Comparison of ENCODE assay signal across 8 cellular contexts in genomic region chr9:96619491-96620154, GRCh38. TPM values are rescaled to one million over a fixed set of nuclear protein-coding genes. Genes with fewer than 3 reads are reported as not detected.
DNase-seq lines count a peak whose midpoint lies in the region; ATAC-seq, FAIRE-seq and TF ChIP-seq lines count a peak whose summit lies in the region.

TSS of gene CDC14B (minus strand) at chr9:96619843. CDS start at chr9:96619378, 465 bp downstream.

- H3K9me3 ChIP-seq in Peyer's patch (no peaks in the 10 kb centered on the region), fibroblast of lung (ENCODE audit: control insufficient read depth, insufficient read depth, low read depth, low read length) (no peaks in the 10 kb centered on the region), muscle layer of duodenum (ENCODE audit: control insufficient read depth in 1 of 2, low read length in 2 of 2) (no peaks in the 10 kb centered on the region)

- peaks cover 0 to 8% (median 0%) of the 10 kb centered on the region in 4 donors for H3K4me1 ChIP-seq in Peyer's patch
- no peaks in the 10 kb centered on the region for H3K4me1 ChIP-seq in fibroblast of lung (ENCODE audit: control insufficient read depth, extremely low read depth, insufficient read depth, low read length)
- peaks cover 3 to 7% of the 10 kb centered on the region in 2 donors for H3K4me1 ChIP-seq in muscle layer of duodenum (ENCODE audit: control insufficient read depth in 1 of 2, insufficient read depth in 2 of 2, low read length in 2 of 2)

- peaks cover 17% of the 10 kb centered on the region for H3K27me3 Mint-ChIP-seq in activated T-helper 17 cell treated with anti-CD3 and anti-CD28 coated beads, Interleukin-2, amount 50 U/mL, for 72 hours

- no peaks in the 10 kb centered on the region for H4K20me1 ChIP-seq in fibroblast of lung (ENCODE audit: control insufficient read depth, extremely low read depth, insufficient read depth, low read length)

- H3K4me2 ChIP-seq in fibroblast of lung (ENCODE audit: extremely low read depth, insufficient read depth, low read length), result peak within 1 kb of the TSS; percentile 72

- H3K4me3 Mint-ChIP-seq in activated T-helper 17 cell treated with anti-CD3 and anti-CD28 coated beads, Interleukin-2, amount 50 U/mL, for 72 hours, result peak within 1 kb of the TSS; percentile 53

- peaks cover 15% of the 10 kb centered on the region for H3K79me2 ChIP-seq in fibroblast of lung (ENCODE audit: control insufficient read depth, insufficient read depth, low read length)

- TF ChIP-seq CTCF in Peyer's patch (IDR thresholded peaks at IDR 0.05) (peak in 3 of 6 experiments; percentile 21 to 49 (median 34)), fibroblast of lung (conservative IDR thresholded peaks at IDR 0.05 in 1 of 2, IDR thresholded peaks at IDR 0.05 in 1 of 2; ENCODE audit: low read depth in 1 of 2, low read length in 2 of 2) (peak in 1 of 2 donors; percentile 7)

- H3K9me3 Mint-ChIP-seq in activated T-helper 17 cell treated with anti-CD3 and anti-CD28 coated beads, Interleukin-2, amount 50 U/mL, for 72 hours, result no peaks in the 10 kb centered on the region

- H3K4me3 ChIP-seq in GM08714 (ENCODE audit: low read length), result peak within 1 kb of the TSS; percentile 51; the same call in 1 of the 2 replicates
- peak within 1 kb of the TSS; percentile 51 to 91 (median 70) for H3K4me3 ChIP-seq in Peyer's patch
- H3K4me3 ChIP-seq in fibroblast of lung (replicated peaks in 1 of 4; ENCODE audit: control extremely low read depth in 1 of 4, insufficient read depth in 1 of 4, low read depth in 3 of 4, low read length in 4 of 4), result peak within 1 kb of the TSS; percentile 42 to 80 (median 69)
- peak within 1 kb of the TSS; percentile 56 to 75 for H3K4me3 ChIP-seq in muscle layer of duodenum (ENCODE audit: low read depth in 1 of 2, low read length in 2 of 2)

- peak; percentile 84 for ATAC-seq in activated T-helper 17 cell treated with anti-CD3 and anti-CD28 coated beads, Interleukin-2, amount 50 U/mL, for 72 hours (replicated peaks)
- ATAC-seq in GM18873 (IDR thresholded peaks at IDR 0.05; ENCODE audit: low FRiP score, unreplicated experiment), result no peak

- H3K27me3 ChIP-seq in Peyer's patch, result no peaks in the 10 kb centered on the region
- no peaks in the 10 kb centered on the region for H3K27me3 ChIP-seq in fibroblast of lung (ENCODE audit: control insufficient read depth, insufficient read depth, low read length)
- no peaks in the 10 kb centered on the region for H3K27me3 ChIP-seq in muscle layer of duodenum (ENCODE audit: low read depth, low read length)

- no peaks in the 10 kb centered on the region for H3K4me1 Mint-ChIP-seq in activated T-helper 17 cell treated with anti-CD3 and anti-CD28 coated beads, Interleukin-2, amount 50 U/mL, for 72 hours

- H2AFZ ChIP-seq in fibroblast of lung (ENCODE audit: low read length), result peak within 1 kb of the TSS; percentile 36

- H3K36me3 ChIP-seq in Peyer's patch (no peaks in the 10 kb centered on the region), fibroblast of lung (ENCODE audit: control insufficient read depth, insufficient read depth, low read length) (no peaks in the 10 kb centered on the region), muscle layer of duodenum (ENCODE audit: control insufficient read depth in 1 of 2, insufficient read depth in 2 of 2, low read length in 2 of 2) (no peaks in the 10 kb centered on the region)

- no peak within 1 kb of the TSS for H3K27ac Mint-ChIP-seq in activated T-helper 17 cell treated with anti-CD3 and anti-CD28 coated beads, Interleukin-2, amount 50 U/mL, for 72 hours

- DNase-seq in HTR-8/SVneo (ENCODE audit: insufficient read length, low spot score), result peak; percentile 87
- DNase-seq in Peyer's patch, result peak; percentile 61 to 95 (median 93)
- DNase-seq in fibroblast of lung (ENCODE audit: low read depth in 2 of 2), result peak; percentile 93
- peak; percentile 45 to 50 for DNase-seq in stimulated activated CD8-positive, alpha-beta memory T cell treated with anti-CD3 and anti-CD28 coated beads, Interleukin-4, amount 100 ng/mL, for 4 hours (ENCODE audit: low read depth in 2 of 2, low spot score in 1 of 2)

- peak in 1 of 2 donors; percentile 10 for TF ChIP-seq POLR2A in Peyer's patch (IDR thresholded peaks at IDR 0.05)

- FAIRE-seq in HTR-8/SVneo (lab: Jason Lieb, UNC), result no peak

- peak within 1 kb of the TSS; percentile 72 for H3K9ac ChIP-seq in fibroblast of lung (ENCODE audit: insufficient read depth, low read length)

- H3K36me3 Mint-ChIP-seq in activated T-helper 17 cell treated with anti-CD3 and anti-CD28 coated beads, Interleukin-2, amount 50 U/mL, for 72 hours (ENCODE audit: low read depth), result no peaks in the 10 kb centered on the region

- H3K27ac ChIP-seq in Peyer's patch, result peak within 1 kb of the TSS; percentile 52 to 90 (median 67)
- peak within 1 kb of the TSS; percentile 66 for H3K27ac ChIP-seq in fibroblast of lung (ENCODE audit: insufficient read depth, low read length)
- H3K27ac ChIP-seq in muscle layer of duodenum (ENCODE audit: low read length), result peak within 1 kb of the TSS; percentile 52

RNA-seq across cellular contexts. Expression of gene CDC14B, which starts in this region (rescaled TPM):
- 10 to 100 TPM; 23.9 to 36.6 (median 35.7) TPM for total RNA-seq in Peyer's patch
- 1 to 10 TPM; 2.4 to 6.5 TPM for total RNA-seq in activated T-helper 17 cell treated with anti-CD3 and anti-CD28 coated beads, Interleukin-2, amount 50 U/mL, for 72 hours
- total RNA-seq in fibroblast of lung, result 46.0 and 68.5 TPM in 2 replicates
- polyA plus RNA-seq in fibroblast of lung, result 31.9 and 38.0 TPM in 2 replicates
- polyA plus RNA-seq in fibroblast of lung (2012), result 22.5 and 28.0 TPM in 2 replicates
- 17.7 and 27.5 TPM in 2 replicates for polyA minus RNA-seq in fibroblast of lung (ENCODE audit: low replicate concordance)
